ENCODE assay signal across 14 cellular contexts in genomic region chr11:78786086-78786485, GRCh38.
A peak's percentile ranks its signal among the peaks of the same experiment; 100 is the strongest.
DNase-seq lines count a peak whose midpoint lies in the region; ATAC-seq and TF ChIP-seq lines count a peak whose summit lies in the region.
"Had no signal": no experiment of that assay in that cellular context is flagged by ENCODE, and none has a peak within 500 bp of the region (broad histone marks: within the 10 kb centered on the region; RNA-seq: fewer than 3 reads in every experiment).

No MANE protein-coding gene starts in this region.

- H3K27me3 ChIP-seq in CD4-positive, alpha-beta T cell (ENCODE audit: control insufficient read depth, insufficient read depth, low read length), result no peaks in the 10 kb centered on the region

- peak overlapping the region; percentile 83 for H3K27ac Mint-ChIP-seq in HFFc6
- peak overlapping the region; percentile 82 for H3K27ac Mint-ChIP-seq in glutamatergic neuron (ENCODE audit: unreplicated experiment)
- H3K27ac Mint-ChIP-seq in osteocyte (ENCODE audit: unreplicated experiment), result peak overlapping the region; percentile 96
- no peak overlapping the region for H3K27ac Mint-ChIP-seq in CD4-positive, alpha-beta T cell

- H3K36me3 Mint-ChIP-seq in HFFc6 (ENCODE audit: low read depth) (no peaks in the 10 kb centered on the region), glutamatergic neuron (ENCODE audit: unreplicated experiment) (no peaks in the 10 kb centered on the region), osteocyte (ENCODE audit: unreplicated experiment) (peaks cover 5% of the 10 kb centered on the region)
- no peaks in the 10 kb centered on the region for H3K36me3 Mint-ChIP-seq in CD4-positive, alpha-beta T cell (ENCODE audit: low read depth)

- no peak overlapping the region for H3K27ac ChIP-seq in CD4-positive, alpha-beta T cell (ENCODE audit: low read depth, low read length)
- H3K27ac ChIP-seq: RWPE1 had no signal

- H3K4me3 Mint-ChIP-seq in HFFc6, result peak overlapping the region; percentile 30
- peak overlapping the region; percentile 43 for H3K4me3 Mint-ChIP-seq in glutamatergic neuron (ENCODE audit: unreplicated experiment)
- no peak overlapping the region for H3K4me3 Mint-ChIP-seq in osteocyte (ENCODE audit: unreplicated experiment)
- H3K4me3 Mint-ChIP-seq in CD4-positive, alpha-beta T cell, result no peak overlapping the region

- no peak for ATAC-seq in SK-N-SH treated with all-trans-retinoic acid at 6 μM for 48 hours
- ATAC-seq in CD4-positive, alpha-beta T cell (ENCODE audit: poor library complexity), result no peak

- no peak for DNase-seq in HFFc6
- DNase-seq in glutamatergic neuron, result peak; percentile 40
- no peak for DNase-seq in osteocyte (ENCODE audit: extremely low spot score, unreplicated experiment)
- no peak for DNase-seq in CD4-positive, alpha-beta T cell
- DNase-seq in HuH-7 (ENCODE audit: low spot score), result no peak
- no peak for DNase-seq in cerebellum (ENCODE audit: low spot score)
- DNase-seq in NCI-H1417 treated with DMSO at 0.1 percent for 48 hours (lab: John Stamatoyannopoulos, UW), result no peak
- DNase-seq: H7, NCI-H1105 treated with DMSO at 0.1 percent for 48 hours, NCI-H187, NCI-H748 treated with DMSO at 0.1 percent for 48 hours, OCI-M1 had no signal

- TF ChIP-seq CTCF in HFFc6 (IDR thresholded peaks at IDR 0.05) (no peak), glutamatergic neuron (IDR thresholded peaks at IDR 0.05; ENCODE audit: partially characterized antibody, unreplicated experiment) (no peak), osteocyte (IDR thresholded peaks at IDR 0.05) (no peak)
- no peak for TF ChIP-seq CTCF in CD4-positive, alpha-beta T cell (IDR thresholded peaks at IDR 0.05)

- POLR2A ChIA-PET in CD4-positive, alpha-beta T cell (lab: Charles Lee), result no interaction called here

- CTCF ChIA-PET in CD4-positive, alpha-beta T cell (lab: Charles Lee), result no interaction called here

- H3K9me3 ChIP-seq in CD4-positive, alpha-beta T cell (ENCODE audit: control insufficient read depth, low read length), result no peaks in the 10 kb centered on the region

- intact Hi-C loops in CD4-positive, alpha-beta T cell (cut with DNase I, micrococcal nuclease), result no loop called here

- H3K4me1 Mint-ChIP-seq in HFFc6 (ENCODE audit: low read depth) (peaks cover 68% of the 10 kb centered on the region), glutamatergic neuron (ENCODE audit: low read depth, unreplicated experiment) (peaks cover 24% of the 10 kb centered on the region), osteocyte (ENCODE audit: unreplicated experiment) (peaks cover 46% of the 10 kb centered on the region)
- H3K4me1 Mint-ChIP-seq in CD4-positive, alpha-beta T cell (ENCODE audit: low read depth), result no peaks in the 10 kb centered on the region

- H3K27me3 Mint-ChIP-seq in HFFc6 (ENCODE audit: insufficient read depth) (no peaks in the 10 kb centered on the region), glutamatergic neuron (ENCODE audit: unreplicated experiment) (peaks cover 3% of the 10 kb centered on the region), osteocyte (ENCODE audit: unreplicated experiment) (no peaks in the 10 kb centered on the region)
- peaks cover 20% of the 10 kb centered on the region for H3K27me3 Mint-ChIP-seq in CD4-positive, alpha-beta T cell

- H3K9me3 Mint-ChIP-seq in HFFc6 (no peaks in the 10 kb centered on the region), glutamatergic neuron (ENCODE audit: unreplicated experiment) (peaks cover 7% of the 10 kb centered on the region), osteocyte (ENCODE audit: unreplicated experiment) (no peaks in the 10 kb centered on the region)
- H3K9me3 Mint-ChIP-seq in CD4-positive, alpha-beta T cell, result no peaks in the 10 kb centered on the region

TF ChIP-seq in SK-N-SH treated with all-trans-retinoic acid at 6 μM for 48 hours, 23 proteins besides CTCF, POLR2A, EP300 and RAD21:
- no peak for TF ChIP-seq ZC3H10 (CRISPR knock-in tag; IDR thresholded peaks at IDR 0.05)
- no peak for TF ChIP-seq ARNTL (CRISPR knock-in tag; IDR thresholded peaks at IDR 0.05; ENCODE audit: borderline replicate concordance, low read depth)
- TF ChIP-seq TCF4 (CRISPR knock-in tag; IDR thresholded peaks at IDR 0.05; ENCODE audit: borderline replicate concordance), result 0 out of 2 replicates have a peak, but pooled peaks have one; percentile 35
- no peak for TF ChIP-seq SNAI2 (CRISPR knock-in tag; IDR thresholded peaks at IDR 0.05)
TF ChIP-seq in SK-N-SH treated with all-trans-retinoic acid at 6 μM for 48 hours: peak in this region for 1.

Comparison
In these comparisons a context has a peak if more than half of its experiments do, and no peak if none do; other contexts are left out.
1. H3K4me3 Mint-ChIP-seq: peak in HFFc6 (single experiment) and glutamatergic neuron (single experiment); none in osteocyte (single experiment) and CD4-positive, alpha-beta T cell (single experiment).